23 cellular contexts compared by ENCODE assay signal in genomic region chr10:35206274-35206673, GRCh38.
A peak's percentile ranks its signal among the peaks of the same experiment; 100 is the strongest.
DNase-seq lines count a peak whose midpoint lies in the region; ATAC-seq and TF ChIP-seq lines count a peak whose summit lies in the region.
"Had no signal": no experiment of that assay in that cellular context is flagged by ENCODE, and none has a peak within 500 bp of the region (broad histone marks: within the 10 kb centered on the region; RNA-seq: fewer than 3 reads in every experiment).

No MANE protein-coding gene starts in this region.

- no peaks in the 10 kb centered on the region for H3K79me2 ChIP-seq in PC-9 (ENCODE audit: low read depth)

- H2AFZ ChIP-seq in PC-9: no peak overlapping the region

- H3K4me3 Mint-ChIP-seq in activated CD8-positive, alpha-beta T cell treated with anti-CD3 and anti-CD28 coated beads, Interleukin-2, amount 10 ng/mL, durations not matched to agents 7 days and 5 days: no peak overlapping the region
- no peak overlapping the region for H3K4me3 Mint-ChIP-seq in activated CD8-positive, alpha-beta T cell treated with anti-CD3 and anti-CD28 coated beads for 36 hours
- H3K4me3 Mint-ChIP-seq in activated T-helper 2 cell treated with anti-CD3 and anti-CD28 coated beads, Interferon-gamma antibody, Interleukin-2, Interleukin-4, amounts not matched to agents 10 μg/mL and 5 μg/mL and 100 μg/mL, durations not matched to agents 14 hours and 24 hours and 36 hours (ENCODE audit: low read depth): no peak overlapping the region
- H3K4me3 Mint-ChIP-seq: CD8-positive, alpha-beta memory T cell; HFFc6 had no signal

- H3K4me3 ChIP-seq in right atrium auricular region (no peak overlapping the region), PC-9 (no peak overlapping the region)
- H3K4me3 ChIP-seq: GM12878 had no signal

- no peaks in the 10 kb centered on the region for H3K27me3 Mint-ChIP-seq in activated CD8-positive, alpha-beta T cell treated with anti-CD3 and anti-CD28 coated beads, Interleukin-2, amount 10 ng/mL, durations not matched to agents 7 days and 5 days (ENCODE audit: low read depth)
- H3K27me3 Mint-ChIP-seq in activated CD8-positive, alpha-beta T cell treated with anti-CD3 and anti-CD28 coated beads for 36 hours: no peaks in the 10 kb centered on the region
- H3K27me3 Mint-ChIP-seq in activated T-helper 2 cell treated with anti-CD3 and anti-CD28 coated beads, Interferon-gamma antibody, Interleukin-2, Interleukin-4, amounts not matched to agents 10 μg/mL and 5 μg/mL and 100 μg/mL, durations not matched to agents 14 hours and 24 hours and 36 hours (ENCODE audit: low read depth): no peaks in the 10 kb centered on the region
- H3K27me3 Mint-ChIP-seq: CD4-positive, CD25-positive, alpha-beta regulatory T cell; CD8-positive, alpha-beta memory T cell had no signal

- ATAC-seq in activated CD8-positive, alpha-beta T cell treated with anti-CD3 and anti-CD28 coated beads, Interleukin-2, amount 10 ng/mL, durations not matched to agents 7 days and 5 days: no peak
- no peak for ATAC-seq in activated CD8-positive, alpha-beta T cell treated with anti-CD3 and anti-CD28 coated beads for 36 hours
- ATAC-seq in Right ventricle myocardium superior (ENCODE audit: poor library complexity): peak; percentile 55
- ATAC-seq in HG03097 (IDR thresholded peaks at IDR 0.05; ENCODE audit: low FRiP score, unreplicated experiment): no peak
- ATAC-seq: GM12878, HCT116, HepG2 had no signal

- H3K27ac Mint-ChIP-seq in activated CD8-positive, alpha-beta T cell treated with anti-CD3 and anti-CD28 coated beads, Interleukin-2, amount 10 ng/mL, durations not matched to agents 7 days and 5 days: peak overlapping the region; percentile 53
- H3K27ac Mint-ChIP-seq in activated CD8-positive, alpha-beta T cell treated with anti-CD3 and anti-CD28 coated beads for 36 hours: no peak overlapping the region
- H3K27ac Mint-ChIP-seq in activated T-helper 2 cell treated with anti-CD3 and anti-CD28 coated beads, Interferon-gamma antibody, Interleukin-2, Interleukin-4, amounts not matched to agents 10 μg/mL and 5 μg/mL and 100 μg/mL, durations not matched to agents 14 hours and 24 hours and 36 hours: peak overlapping the region; percentile 55
- H3K27ac Mint-ChIP-seq: HFFc6 had no signal

- no peaks in the 10 kb centered on the region for H3K9me3 Mint-ChIP-seq in activated CD8-positive, alpha-beta T cell treated with anti-CD3 and anti-CD28 coated beads, Interleukin-2, amount 10 ng/mL, durations not matched to agents 7 days and 5 days (ENCODE audit: insufficient read depth)
- no peaks in the 10 kb centered on the region for H3K9me3 Mint-ChIP-seq in activated CD8-positive, alpha-beta T cell treated with anti-CD3 and anti-CD28 coated beads for 36 hours
- H3K9me3 Mint-ChIP-seq in activated T-helper 2 cell treated with anti-CD3 and anti-CD28 coated beads, Interferon-gamma antibody, Interleukin-2, Interleukin-4, amounts not matched to agents 10 μg/mL and 5 μg/mL and 100 μg/mL, durations not matched to agents 14 hours and 24 hours and 36 hours: no peaks in the 10 kb centered on the region
- H3K9me3 Mint-ChIP-seq: CD4-positive, CD25-positive, alpha-beta regulatory T cell; CD8-positive, alpha-beta memory T cell; HFFc6 had no signal

- H3K36me3 Mint-ChIP-seq in activated CD8-positive, alpha-beta T cell treated with anti-CD3 and anti-CD28 coated beads, Interleukin-2, amount 10 ng/mL, durations not matched to agents 7 days and 5 days (ENCODE audit: low read depth): peaks cover 67% of the 10 kb centered on the region
- H3K36me3 Mint-ChIP-seq in activated CD8-positive, alpha-beta T cell treated with anti-CD3 and anti-CD28 coated beads for 36 hours (ENCODE audit: low read depth): peaks cover 53% of the 10 kb centered on the region
- H3K36me3 Mint-ChIP-seq in activated T-helper 2 cell treated with anti-CD3 and anti-CD28 coated beads, Interferon-gamma antibody, Interleukin-2, Interleukin-4, amounts not matched to agents 10 μg/mL and 5 μg/mL and 100 μg/mL, durations not matched to agents 14 hours and 24 hours and 36 hours (ENCODE audit: low read depth): peaks cover 79% of the 10 kb centered on the region

- H3K27ac ChIP-seq in right atrium auricular region (no peak overlapping the region), PC-9 (no peak overlapping the region)

- peaks cover 80% of the 10 kb centered on the region for H3K4me1 Mint-ChIP-seq in activated CD8-positive, alpha-beta T cell treated with anti-CD3 and anti-CD28 coated beads, Interleukin-2, amount 10 ng/mL, durations not matched to agents 7 days and 5 days (ENCODE audit: low read depth)
- H3K4me1 Mint-ChIP-seq in activated CD8-positive, alpha-beta T cell treated with anti-CD3 and anti-CD28 coated beads for 36 hours (ENCODE audit: low read depth): peaks cover 44% of the 10 kb centered on the region
- H3K4me1 Mint-ChIP-seq in activated T-helper 2 cell treated with anti-CD3 and anti-CD28 coated beads, Interferon-gamma antibody, Interleukin-2, Interleukin-4, amounts not matched to agents 10 μg/mL and 5 μg/mL and 100 μg/mL, durations not matched to agents 14 hours and 24 hours and 36 hours (ENCODE audit: low read depth): peaks cover 67% of the 10 kb centered on the region

- H3K36me3 ChIP-seq in right atrium auricular region (no peaks in the 10 kb centered on the region), PC-9 (ENCODE audit: low read depth) (no peaks in the 10 kb centered on the region)
- H3K36me3 ChIP-seq: BE2C had no signal

- POLR2A ChIA-PET in activated CD8-positive, alpha-beta T cell treated with anti-CD3 and anti-CD28 coated beads, Interleukin-2, amount 10 ng/mL, durations not matched to agents 7 days and 5 days (lab: Charles Lee): interaction anchor here (1.4 to 4.2 kb wide), 5 partner anchors 10 to 80 kb away, joined by 3 to 49 read pairs (median 20); partner anchors contain the start of gene CREM
- POLR2A ChIA-PET in activated CD8-positive, alpha-beta T cell treated with anti-CD3 and anti-CD28 coated beads for 36 hours (lab: Charles Lee): interaction anchor here (1.4 kb wide), 1 partner anchor 10 kb away, joined by 10 read pairs; no protein-coding TSS in a partner anchor
- POLR2A ChIA-PET in PC-9 (lab: Charles Lee; ENCODE audit: unreplicated experiment): interaction anchor here (0.6 kb wide), 1 partner anchor 10 kb away, joined by 6 read pairs; no protein-coding TSS in a partner anchor

- H3F3A ChIP-seq in PC-9 (ENCODE audit: insufficient read depth, low read depth): no peaks in the 10 kb centered on the region

- intact Hi-C loops in activated CD8-positive, alpha-beta T cell treated with anti-CD3 and anti-CD28 coated beads for 36 hours (cut with micrococcal nuclease): no loop called here
- intact Hi-C loops in Right ventricle myocardium superior (cut with DNase I) (no loop called here), PC-9 (cut with micrococcal nuclease; ENCODE audit: unreplicated experiment) (no loop called here)
- intact Hi-C loops in activated T-helper 2 cell treated with anti-CD3 and anti-CD28 coated beads, Interferon-gamma antibody, Interleukin-2, Interleukin-4, amounts not matched to agents 10 μg/mL and 5 μg/mL and 100 μg/mL, durations not matched to agents 14 hours and 24 hours and 36 hours (cut with micrococcal nuclease): no loop called here

- no peak overlapping the region for H3K4me2 ChIP-seq in PC-9

- no peak for TF ChIP-seq CTCF in activated CD8-positive, alpha-beta T cell treated with anti-CD3 and anti-CD28 coated beads for 36 hours (IDR thresholded peaks at IDR 0.05)
- no peak for TF ChIP-seq CTCF in right atrium auricular region (IDR thresholded peaks at IDR 0.05)
- no peak for TF ChIP-seq CTCF in PC-9 (conservative IDR thresholded peaks at IDR 0.05)

- no TSS peak for BruUV-seq in PC-9 (replicated peaks; lab: Mats Ljungman, UMichigan)

- no peaks in the 10 kb centered on the region for H3K9me3 ChIP-seq in right atrium auricular region
- H3K9me3 ChIP-seq in PC-9 (ENCODE audit: insufficient read depth, low read depth): no peaks in the 10 kb centered on the region
- H3K9me3 ChIP-seq: BE2C had no signal

- no peak for DNase-seq in activated CD8-positive, alpha-beta T cell treated with anti-CD3 and anti-CD28 coated beads, Interleukin-2, amount 10 ng/mL, durations not matched to agents 7 days and 5 days
- no peak for DNase-seq in activated CD8-positive, alpha-beta T cell treated with anti-CD3 and anti-CD28 coated beads for 36 hours
- DNase-seq in Right ventricle myocardium superior: no peak
- no peak for DNase-seq in right atrium auricular region (ENCODE audit: low spot score)
- DNase-seq in activated T-helper 2 cell treated with anti-CD3 and anti-CD28 coated beads, Interferon-gamma antibody, Interleukin-2, Interleukin-4, amounts not matched to agents 10 μg/mL and 5 μg/mL and 100 μg/mL, durations not matched to agents 14 hours and 24 hours and 36 hours (ENCODE audit: low spot score): no peak
- DNase-seq in PC-9: no peak
- DNase-seq: ACHN; BE2C; C1 segment of cervical spinal cord; CD4-positive, CD25-positive, alpha-beta regulatory T cell; CD8-positive, alpha-beta memory T cell; COR-L47; DMS 273 treated with DMSO at 0.1 percent for 48 hours; DMS53; DND-41; EL; GOT3; H7; HFFc6 had no signal

- CTCF ChIA-PET in activated CD8-positive, alpha-beta T cell treated with anti-CD3 and anti-CD28 coated beads, Interleukin-2, amount 10 ng/mL, durations not matched to agents 7 days and 5 days (lab: Charles Lee): interaction anchor here (0.7 to 7.3 kb wide), 5 partner anchors 9 to 86 kb away, joined by 4 to 147 read pairs (median 31); partner anchors contain the start of gene CREM
- CTCF ChIA-PET in activated CD8-positive, alpha-beta T cell treated with anti-CD3 and anti-CD28 coated beads for 36 hours (lab: Charles Lee): interaction anchor here (0.9 to 3.7 kb wide), 6 partner anchors 10 to 116 kb away, joined by 3 to 27 read pairs (median 6); partner anchors contain the start of gene CUL2
- CTCF ChIA-PET in PC-9 (lab: Charles Lee): interaction anchor here (2.1 kb wide), 1 partner anchor 11 kb away, joined by 8 read pairs; no protein-coding TSS in a partner anchor

- no peaks in the 10 kb centered on the region for H4K20me1 ChIP-seq in PC-9 (ENCODE audit: insufficient read depth)

- H3K27me3 ChIP-seq in right atrium auricular region (no peaks in the 10 kb centered on the region), PC-9 (ENCODE audit: insufficient read depth, low read depth) (no peaks in the 10 kb centered on the region)
- H3K27me3 ChIP-seq: BE2C had no signal

- H3K4me1 ChIP-seq in right atrium auricular region: no peaks in the 10 kb centered on the region
- H3K4me1 ChIP-seq in PC-9 (replicated peaks; ENCODE audit: insufficient read depth): no peaks in the 10 kb centered on the region
- H3K4me1 ChIP-seq: BE2C had no signal

- H3K9me2 ChIP-seq in PC-9 (ENCODE audit: insufficient read depth): no peaks in the 10 kb centered on the region
